33 cellular contexts compared by ENCODE assay signal in the genomic region with DNA sequence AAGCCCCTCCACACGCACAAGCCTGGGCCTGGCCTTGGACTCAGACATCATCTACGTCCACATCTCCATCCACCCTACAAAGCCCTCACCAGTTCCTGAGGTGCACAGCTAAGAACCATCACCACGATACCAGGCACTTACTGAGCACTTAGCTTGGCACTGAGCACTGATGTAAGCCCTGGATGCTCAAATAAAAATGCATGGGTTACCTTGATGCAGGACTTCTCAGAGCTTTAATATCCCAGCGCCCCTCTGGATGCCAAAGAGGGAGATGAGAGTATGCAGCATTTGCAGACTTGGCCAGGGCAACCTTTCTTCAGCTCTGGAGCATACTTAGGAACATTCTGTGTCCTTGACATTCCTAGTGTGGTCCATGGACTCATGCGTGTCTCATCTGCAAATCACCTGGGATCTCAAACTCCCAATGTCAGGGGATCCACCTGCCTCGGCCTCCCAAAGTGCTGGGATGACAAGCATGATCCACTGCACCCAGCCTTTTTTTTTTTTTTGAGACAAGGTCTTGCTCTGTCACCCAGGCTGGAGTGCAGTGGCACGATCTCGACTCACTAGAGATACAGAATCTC.
"Had no signal": no experiment of that assay in that cellular context is flagged by ENCODE, and none has a peak within 500 bp of the region (broad histone marks: within the 10 kb centered on the region; RNA-seq: fewer than 3 reads in every experiment).

No MANE protein-coding gene starts in this region.

- ATAC-seq: activated CD4-positive, alpha-beta T cell treated with anti-CD3 and anti-CD28 coated beads for 36 hours; activated CD8-positive, alpha-beta memory T cell treated with anti-CD3 and anti-CD28 coated beads, Interleukin-2, amount 10 ng/mL, durations not matched to agents 7 days and 5 days; activated CD8-positive, alpha-beta T cell treated with anti-CD3 and anti-CD28 coated beads, Interleukin-2, amount 10 ng/mL, durations not matched to agents 7 days and 5 days; activated naive CD8-positive, alpha-beta T cell treated with anti-CD3 and anti-CD28 coated beads, Interleukin-2, amount 50 U/mL, for 24 hours; body of pancreas; gastroesophageal sphincter had no signal

- H3K36me3 Mint-ChIP-seq: activated CD4-positive, alpha-beta memory T cell treated with anti-CD3 and anti-CD28 coated beads for 36 hours; activated CD8-positive, alpha-beta memory T cell treated with anti-CD3 and anti-CD28 coated beads, Interleukin-2, amount 10 ng/mL, durations not matched to agents 7 days and 5 days; activated naive CD4-positive, alpha-beta T cell treated with anti-CD3 and anti-CD28 coated beads, Interleukin-2, amount 50 U/mL, for 24 hours; activated naive CD8-positive, alpha-beta T cell treated with anti-CD3 and anti-CD28 coated beads for 36 hours had no signal

- FAIRE-seq: endometrium, endothelial cell of umbilical vein had no signal

- H3K4me3 ChIP-seq: adrenal gland, body of pancreas, cardiac muscle cell, colonic mucosa, esophagus squamous epithelium, gastroesophageal sphincter had no signal

- H3K27ac ChIP-seq: adrenal gland, body of pancreas, cardiac muscle cell, colonic mucosa, epithelial cell of prostate, esophagus squamous epithelium, gastroesophageal sphincter had no signal

- H3K9me3 Mint-ChIP-seq: activated CD4-positive, alpha-beta memory T cell treated with anti-CD3 and anti-CD28 coated beads for 36 hours; activated CD4-positive, alpha-beta T cell treated with anti-CD3 and anti-CD28 coated beads, Interleukin-2, amount 10 ng/mL, durations not matched to agents 24 days and 14 days; activated naive CD4-positive, alpha-beta T cell treated with anti-CD3 and anti-CD28 coated beads for 36 hours; activated naive CD4-positive, alpha-beta T cell treated with anti-CD3 and anti-CD28 coated beads, Interleukin-2, amount 50 U/mL, for 24 hours; activated naive CD8-positive, alpha-beta T cell treated with anti-CD3 and anti-CD28 coated beads for 36 hours; activated naive CD8-positive, alpha-beta T cell treated with anti-CD3 and anti-CD28 coated beads, Interleukin-2, amount 50 U/mL, for 24 hours; activated T-helper 1 cell treated with anti-CD3 and anti-CD28 coated beads, Interleukin-12 subunit alpha, Interleukin-12 subunit beta, Interleukin-2, Interleukin-4 antibody, amounts not matched to agents 30 ng/mL and 10 ng/mL and 1 ng/mL, durations not matched to agents 14 hours and 24 hours and 36 hours; activated T-helper 2 cell treated with anti-CD3 and anti-CD28 coated beads, Interferon-gamma antibody, Interleukin-2, Interleukin-4, amounts not matched to agents 10 μg/mL and 5 μg/mL and 100 μg/mL, durations not matched to agents 14 hours and 24 hours and 36 hours had no signal

- H3K4me1 ChIP-seq: adrenal gland, colonic mucosa, esophagus squamous epithelium had no signal

- H3K9me3 ChIP-seq: adrenal gland, body of pancreas, colonic mucosa, esophagus squamous epithelium, gastroesophageal sphincter had no signal

- H3K4me1 Mint-ChIP-seq: activated CD4-positive, alpha-beta T cell treated with anti-CD3 and anti-CD28 coated beads for 36 hours; activated CD4-positive, alpha-beta T cell treated with anti-CD3 and anti-CD28 coated beads, Interleukin-2, amount 10 ng/mL, durations not matched to agents 24 days and 14 days; activated naive CD4-positive, alpha-beta T cell treated with anti-CD3 and anti-CD28 coated beads, Interleukin-2, amount 50 U/mL, for 24 hours; activated naive CD8-positive, alpha-beta T cell treated with anti-CD3 and anti-CD28 coated beads for 36 hours; activated naive CD8-positive, alpha-beta T cell treated with anti-CD3 and anti-CD28 coated beads, Interleukin-2, amount 50 U/mL, for 24 hours had no signal

- H3K27ac Mint-ChIP-seq: activated CD4-positive, alpha-beta memory T cell treated with anti-CD3 and anti-CD28 coated beads for 36 hours; activated CD4-positive, alpha-beta T cell treated with anti-CD3 and anti-CD28 coated beads for 36 hours; activated CD4-positive, alpha-beta T cell treated with anti-CD3 and anti-CD28 coated beads, Interleukin-2, amount 10 ng/mL, durations not matched to agents 24 days and 14 days; activated CD8-positive, alpha-beta memory T cell treated with anti-CD3 and anti-CD28 coated beads, Interleukin-2, amount 10 ng/mL, durations not matched to agents 7 days and 5 days; activated CD8-positive, alpha-beta T cell treated with anti-CD3 and anti-CD28 coated beads, Interleukin-2, amount 10 ng/mL, durations not matched to agents 7 days and 5 days; activated naive CD4-positive, alpha-beta T cell treated with anti-CD3 and anti-CD28 coated beads for 36 hours; activated naive CD4-positive, alpha-beta T cell treated with anti-CD3 and anti-CD28 coated beads, Interleukin-2, amount 50 U/mL, for 24 hours; activated naive CD8-positive, alpha-beta T cell treated with anti-CD3 and anti-CD28 coated beads for 36 hours; activated naive CD8-positive, alpha-beta T cell treated with anti-CD3 and anti-CD28 coated beads, Interleukin-2, amount 50 U/mL, for 24 hours; activated T-helper 2 cell treated with anti-CD3 and anti-CD28 coated beads, Interferon-gamma antibody, Interleukin-2, Interleukin-4, amounts not matched to agents 10 μg/mL and 5 μg/mL and 100 μg/mL, durations not matched to agents 14 hours and 24 hours and 36 hours had no signal

- H3K4me3 Mint-ChIP-seq: activated CD4-positive, alpha-beta memory T cell treated with anti-CD3 and anti-CD28 coated beads for 36 hours; activated CD4-positive, alpha-beta T cell treated with anti-CD3 and anti-CD28 coated beads for 36 hours; activated CD4-positive, alpha-beta T cell treated with anti-CD3 and anti-CD28 coated beads, Interleukin-2, amount 10 ng/mL, durations not matched to agents 24 days and 14 days; activated CD8-positive, alpha-beta memory T cell treated with anti-CD3 and anti-CD28 coated beads, Interleukin-2, amount 10 ng/mL, durations not matched to agents 7 days and 5 days; activated CD8-positive, alpha-beta T cell treated with anti-CD3 and anti-CD28 coated beads, Interleukin-2, amount 10 ng/mL, durations not matched to agents 7 days and 5 days; activated naive CD4-positive, alpha-beta T cell treated with anti-CD3 and anti-CD28 coated beads for 36 hours; activated naive CD4-positive, alpha-beta T cell treated with anti-CD3 and anti-CD28 coated beads, Interleukin-2, amount 50 U/mL, for 24 hours; activated naive CD8-positive, alpha-beta T cell treated with anti-CD3 and anti-CD28 coated beads for 36 hours; activated naive CD8-positive, alpha-beta T cell treated with anti-CD3 and anti-CD28 coated beads, Interleukin-2, amount 50 U/mL, for 24 hours; activated T-helper 1 cell treated with anti-CD3 and anti-CD28 coated beads, Interleukin-12 subunit alpha, Interleukin-12 subunit beta, Interleukin-2, Interleukin-4 antibody, amounts not matched to agents 30 ng/mL and 10 ng/mL and 1 ng/mL, durations not matched to agents 14 hours and 24 hours and 36 hours had no signal

- H3K27me3 ChIP-seq: adrenal gland, body of pancreas, cardiac muscle cell, colonic mucosa, esophagus squamous epithelium, gastroesophageal sphincter had no signal

- DNase-seq: activated CD4-positive, alpha-beta memory T cell treated with anti-CD3 and anti-CD28 coated beads for 36 hours; activated CD4-positive, alpha-beta T cell treated with anti-CD3 and anti-CD28 coated beads for 36 hours; activated CD4-positive, alpha-beta T cell treated with anti-CD3 and anti-CD28 coated beads, Interleukin-2, amount 10 ng/mL, durations not matched to agents 24 days and 14 days; activated CD4-positive, CD25-positive, alpha-beta regulatory T cell; activated CD4-positive, CD25-positive, alpha-beta regulatory T cell treated with anti-CD3 and anti-CD28 coated beads, Interleukin-2, amount 50 U/mL, for 72 hours; activated CD8-positive, alpha-beta memory T cell treated with anti-CD3 and anti-CD28 coated beads, Interleukin-2, amount 10 ng/mL, durations not matched to agents 7 days and 5 days; activated CD8-positive, alpha-beta memory T cell treated with anti-CD3 and anti-CD28 coated beads, Interleukin-2, amount 50 U/mL, for 4 hours; activated CD8-positive, alpha-beta T cell treated with anti-CD3 and anti-CD28 coated beads, Interleukin-2, amount 10 ng/mL, durations not matched to agents 7 days and 5 days; activated effector memory CD4-positive, alpha-beta T cell treated with anti-CD3 and anti-CD28 coated beads, Interleukin-2, amount 50 U/mL, for 16 hours; activated naive CD4-positive, alpha-beta T cell treated with anti-CD3 and anti-CD28 coated beads for 36 hours; activated naive CD8-positive, alpha-beta T cell treated with anti-CD3 and anti-CD28 coated beads for 36 hours; activated naive CD8-positive, alpha-beta T cell treated with anti-CD3 and anti-CD28 coated beads, Interleukin-2, amount 50 U/mL, for 24 hours; activated T-cell treated with anti-CD3 and anti-CD28 coated beads, Interleukin-2, amount 50 U/mL, for 1 hour; activated T-cell treated with anti-CD3 and anti-CD28 coated beads, Interleukin-2, amount 50 U/mL, for 48 hours; adrenal gland; amygdala; aorta; body of pancreas; central memory CD4-positive, alpha-beta T cell; cerebellar nuclear complex; colonic mucosa; effector CD8-positive, alpha-beta T cell; esophagus squamous epithelium; foreskin melanocyte; T-helper 2 cell had no signal

- H3K36me3 ChIP-seq: adrenal gland, cardiac muscle cell, colonic mucosa, esophagus squamous epithelium, gastroesophageal sphincter had no signal
